In genomic region chr1:196515904-196516303, GRCh38 we compare ENCODE assay signal across 25 cellular contexts.
DNase-seq lines count a peak whose midpoint lies in the region; ATAC-seq, FAIRE-seq and TF ChIP-seq lines count a peak whose summit lies in the region.
"Had no signal": no experiment of that assay in that cellular context is flagged by ENCODE, and none has a peak within 500 bp of the region (broad histone marks: within the 10 kb centered on the region; RNA-seq: fewer than 3 reads in every experiment).

No MANE protein-coding gene starts in this region.

- no peak overlapping the region for H3T11ph ChIP-seq in H9 (ENCODE audit: low read length)

- H2BK20ac ChIP-seq in H9 (ENCODE audit: low read depth, low read length, poor library complexity, severe bottlenecking), result no peak overlapping the region

- TF ChIP-seq EP300 in K562 (IDR thresholded peaks at IDR 0.05; ENCODE audit: low read length), result no peak

- peak overlapping the region in 2 of 3 experiments; percentile 20 to 71; a peak in 3 of 7 replicates for H3K27ac Mint-ChIP-seq in H9
- H3K27ac Mint-ChIP-seq: CD4-positive, CD25-positive, alpha-beta regulatory T cell; HFFc6 had no signal

- H4K91ac ChIP-seq in H9 (ENCODE audit: insufficient read length, low read depth, low read length) (no peak overlapping the region), mesenchymal stem cell (ENCODE audit: low read length) (no peak overlapping the region)

- H3K36me3 ChIP-seq in K562 (ENCODE audit: control insufficient read depth, insufficient read depth, low read length) (no peaks in the 10 kb centered on the region), mesenchymal stem cell (ENCODE audit: control insufficient read depth in 1 of 2, insufficient read depth in 2 of 2, low read depth in 1 of 2, low read length in 2 of 2) (no peaks in the 10 kb centered on the region), spleen (no peaks in the 10 kb centered on the region)

- H2BK120ac ChIP-seq in H9 (ENCODE audit: low read depth, low read length, poor library complexity, severe bottlenecking), result no peak overlapping the region
- H2BK120ac ChIP-seq in mesenchymal stem cell (ENCODE audit: low read depth, low read length), result no peak overlapping the region

- H3K9me3 ChIP-seq in H9 (ENCODE audit: control insufficient read depth, low read depth, low read length) (no peaks in the 10 kb centered on the region), K562 (replicated peaks; ENCODE audit: control insufficient read depth, insufficient read depth, low read depth, low read length) (0 out of 2 replicates have a peak, but pooled peaks cover 4% of the 10 kb centered on the region), mesenchymal stem cell (ENCODE audit: control insufficient read depth, low read length) (no peaks in the 10 kb centered on the region), spleen (peaks cover 0 to 6% (median 0%) of the 10 kb centered on the region in 8 donors)
- H3K9me3 ChIP-seq: Caco-2 had no signal

- H2AFZ ChIP-seq in H9 (ENCODE audit: low read length) (no peak overlapping the region), K562 (ENCODE audit: low read depth, low read length) (no peak overlapping the region), mesenchymal stem cell (ENCODE audit: low read depth, low read length) (no peak overlapping the region)

- no peak overlapping the region for H3K4ac ChIP-seq in H9 (ENCODE audit: low read depth, low read length)
- H3K4ac ChIP-seq in mesenchymal stem cell (ENCODE audit: low read depth in 1 of 2, low read length in 2 of 2), result no peak overlapping the region

- H3K4me2 ChIP-seq in H9 (ENCODE audit: insufficient read depth, insufficient read length, low read length) (no peak overlapping the region), K562 (ENCODE audit: insufficient read depth, low read length) (peak overlapping the region; percentile 75), mesenchymal stem cell (ENCODE audit: low read length, poor library complexity, severe bottlenecking) (no peak overlapping the region)

- H3K56ac ChIP-seq in H9 (ENCODE audit: insufficient read length, low read depth, low read length), result no peak overlapping the region

- POLR2A ChIA-PET in K562 (lab: Yijun Ruan, JAX), result no interaction called here

- H3K27ac ChIP-seq in H9 (ENCODE audit: insufficient read length, low read depth, low read length) (no peak overlapping the region), K562 (ENCODE audit: extremely low read depth, low read depth, low read length) (no peak overlapping the region; the same call in 2 of the 3 replicates), mesenchymal stem cell (ENCODE audit: low read length, poor library complexity, severe bottlenecking) (no peak overlapping the region), spleen (no peak overlapping the region)
- H3K27ac ChIP-seq: HL-60 had no signal

- intact Hi-C loops in K562 (cut with micrococcal nuclease) (no loop called here), spleen (cut with DNase I; ENCODE audit: low total_unique reads) (no loop called here)

- H3K27me3 ChIP-seq in H9 (ENCODE audit: insufficient read depth, low read length) (no peaks in the 10 kb centered on the region), K562 (ENCODE audit: control insufficient read depth in 2 of 2, insufficient read depth in 2 of 2, low read length in 2 of 2) (no peaks in the 10 kb centered on the region), mesenchymal stem cell (ENCODE audit: control insufficient read depth in 1 of 2, insufficient read depth in 1 of 2, low read length in 2 of 2) (no peaks in the 10 kb centered on the region), spleen (replicated peaks in 1 of 7) (no peaks in the 10 kb centered on the region)

- TF ChIP-seq CTCF in H9 (conservative IDR thresholded peaks at IDR 0.05) (no peak), K562 (IDR thresholded peaks at IDR 0.05 in 2 of 3, conservative IDR thresholded peaks at IDR 0.05 in 1 of 3; ENCODE audit: insufficient read depth in 2 of 3, low read depth in 1 of 3, low read length in 3 of 3) (no peak), spleen (IDR thresholded peaks at IDR 0.05 in 8 of 11, conservative IDR thresholded peaks at IDR 0.05 in 3 of 11) (no peak)

- DNase-seq in H9, result no peak
- no peak for DNase-seq in K562 (ENCODE audit: extremely low read depth in 1 of 4, low spot score in 3 of 4)
- DNase-seq in mesenchymal stem cell, result no peak
- peak; percentile 27 for DNase-seq in spleen
- DNase-seq in NCI-H345 treated with DMSO at 0.1 percent for 48 hours (lab: John Stamatoyannopoulos, UW; ENCODE audit: unreplicated experiment), result no peak
- DNase-seq: Caco-2; CD4-positive, CD25-positive, alpha-beta regulatory T cell; DMS153; H7; HFFc6; KBM-7; MM.1S; NCI-H1048; NCI-H1436 treated with DMSO at 0.1 percent for 48 hours; NCI-H1930; NCI-H2227 treated with DMSO at 0.1 percent for 48 hours; NCI-H524; NCI-H82 had no signal

- H2BK5ac ChIP-seq in H9 (ENCODE audit: insufficient read length, low read length) (no peak overlapping the region), mesenchymal stem cell (ENCODE audit: low read depth, low read length, poor library complexity, severe bottlenecking) (no peak overlapping the region)

- FAIRE-seq in K562 (lab: Jason Lieb, UNC), result no peak
- FAIRE-seq: G401.6, GM18507, HepG2 had no signal

- H2BK15ac ChIP-seq in H9 (ENCODE audit: low read depth, low read length) (no peak overlapping the region), mesenchymal stem cell (ENCODE audit: low read depth, poor library complexity, severe bottlenecking) (no peak overlapping the region)

- no peaks in the 10 kb centered on the region for H3K9me1 ChIP-seq in K562 (ENCODE audit: control insufficient read depth, insufficient read depth, low read length)

- no peak overlapping the region for H4K5ac ChIP-seq in H9 (ENCODE audit: insufficient read length, low read depth, low read length)

- no TSS peak for BruUV-seq in K562 (replicated peaks; lab: Mats Ljungman, UMichigan)

- H4K8ac ChIP-seq in H9 (replicated peaks; ENCODE audit: insufficient read length, low read depth, low read length) (no peak overlapping the region), mesenchymal stem cell (ENCODE audit: low read length) (no peak overlapping the region)

- in situ Hi-C loops in K562 (cut with MboI), result no loop called here

- peaks cover 3% of the 10 kb centered on the region for H3K23me2 ChIP-seq in H9 (ENCODE audit: insufficient read length, low read depth, low read length, poor library complexity, severe bottlenecking)

- no peak overlapping the region for H3K14ac ChIP-seq in H9 (ENCODE audit: insufficient read depth, low read length)
- no peak overlapping the region for H3K14ac ChIP-seq in mesenchymal stem cell (ENCODE audit: low read length in 2 of 2)

- H4K20me1 ChIP-seq in H9 (ENCODE audit: control insufficient read depth, insufficient read depth, insufficient read length) (no peaks in the 10 kb centered on the region), K562 (replicated peaks; ENCODE audit: control insufficient read depth, insufficient read depth, low read length) (no peaks in the 10 kb centered on the region)

- H3K27me3 Mint-ChIP-seq in H9 (ENCODE audit: low read depth), result no peaks in the 10 kb centered on the region
- H3K27me3 Mint-ChIP-seq: CD4-positive, CD25-positive, alpha-beta regulatory T cell had no signal

- H2AK5ac ChIP-seq in H9 (ENCODE audit: insufficient read length, low read length) (no peak overlapping the region), mesenchymal stem cell (ENCODE audit: low read length, severe bottlenecking) (peak overlapping the region; percentile 51)

- H3K4me1 ChIP-seq in H9 (ENCODE audit: insufficient read depth, low read length) (no peaks in the 10 kb centered on the region), K562 (replicated peaks in 1 of 2; ENCODE audit: control insufficient read depth in 2 of 2, insufficient read depth in 2 of 2, low read length in 2 of 2) (peaks cover 3 to 12% of the 10 kb centered on the region in 2 experiments; a peak in 3 of 5 replicates), mesenchymal stem cell (ENCODE audit: control insufficient read depth, insufficient read depth, low read depth, low read length) (peaks cover 13% of the 10 kb centered on the region), spleen (no peaks in the 10 kb centered on the region)
- H3K4me1 ChIP-seq: Caco-2 had no signal

- H3K9me3 Mint-ChIP-seq in H9, result peaks cover 7 to 14% of the 10 kb centered on the region in 2 experiments; a peak in 3 of 5 replicates

- TF ChIP-seq POLR2A in K562 (conservative IDR thresholded peaks at IDR 0.05), result no peak
- no peak for TF ChIP-seq POLR2A in spleen (IDR thresholded peaks at IDR 0.05)

- no peak overlapping the region for H2BK12ac ChIP-seq in H9 (ENCODE audit: insufficient read length, low read depth, low read length)
- H2BK12ac ChIP-seq in mesenchymal stem cell (ENCODE audit: low read length in 2 of 2), result no peak overlapping the region

- H3K4me3 Mint-ChIP-seq in H9, result no peak overlapping the region
- H3K4me3 Mint-ChIP-seq: CD4-positive, CD25-positive, alpha-beta regulatory T cell; HFFc6 had no signal

- H3K18ac ChIP-seq in H9 (ENCODE audit: insufficient read length, low read depth, low read length) (no peak overlapping the region), mesenchymal stem cell (ENCODE audit: low read depth in 1 of 2, low read length in 2 of 2) (no peak overlapping the region)

- peaks cover 4 to 12% (median 9%) of the 10 kb centered on the region in 3 experiments; a peak in 5 of 7 replicates for H3K36me3 Mint-ChIP-seq in H9 (ENCODE audit: insufficient read depth in 1 of 3, low read depth in 3 of 3)
- H3K36me3 Mint-ChIP-seq: CD4-positive, CD25-positive, alpha-beta regulatory T cell had no signal

- no peak for TF ChIP-seq RAD21 in K562 (CRISPR knock-in tag; conservative IDR thresholded peaks at IDR 0.05 in 1 of 2, IDR thresholded peaks at IDR 0.05 in 1 of 2)

- no peak overlapping the region for H3K23ac ChIP-seq in H9 (ENCODE audit: insufficient read length, low read depth, low read length)
- no peak overlapping the region for H3K23ac ChIP-seq in mesenchymal stem cell (ENCODE audit: low read length in 2 of 2)

- peaks cover 8% of the 10 kb centered on the region for H3K79me1 ChIP-seq in H9 (ENCODE audit: insufficient read depth, low read depth, low read length, poor library complexity, severe bottlenecking)
- peaks cover 9% of the 10 kb centered on the region for H3K79me1 ChIP-seq in mesenchymal stem cell (replicated peaks; ENCODE audit: low read length, poor library complexity, severe bottlenecking)

- CTCF ChIA-PET in K562 (lab: Yijun Ruan, JAX; ENCODE audit: low intra/inter-chr PET ratio), result no interaction called here

- no peak overlapping the region for H3K9ac ChIP-seq in H9 (ENCODE audit: extremely low read depth, insufficient read length, low read length)
- H3K9ac ChIP-seq in K562 (ENCODE audit: insufficient read depth in 1 of 2, low read depth in 2 of 2, low read length in 2 of 2), result peak overlapping the region in 1 of 2 experiments; percentile 42; a peak in 2 of 4 replicates
- no peak overlapping the region for H3K9ac ChIP-seq in mesenchymal stem cell (ENCODE audit: low read length)

- H3K4me1 Mint-ChIP-seq in H9, result peaks cover 9% of the 10 kb centered on the region in 2 experiments; a peak in 3 of 4 replicates
- H3K4me1 Mint-ChIP-seq: CD4-positive, CD25-positive, alpha-beta regulatory T cell had no signal

- peak; percentile 29 for ATAC-seq in K562
- ATAC-seq in GM19455 (IDR thresholded peaks at IDR 0.05; ENCODE audit: unreplicated experiment), result no peak
- ATAC-seq in GM18907 (IDR thresholded peaks at IDR 0.05; ENCODE audit: unreplicated experiment), result no peak
- ATAC-seq: HepG2, Right ventricle myocardium inferior had no signal

- H3K4me3 ChIP-seq in K562 (no peak overlapping the region), mesenchymal stem cell (ENCODE audit: insufficient read depth in 1 of 2, low read depth in 1 of 2, low read length in 2 of 2) (no peak overlapping the region), spleen (no peak overlapping the region)

- H3K79me2 ChIP-seq in H9 (ENCODE audit: insufficient read depth, low read length), result peaks cover 2% of the 10 kb centered on the region; the same call in 1 of the 2 replicates
- H3K79me2 ChIP-seq in K562 (ENCODE audit: control insufficient read depth, insufficient read depth, low read length), result no peaks in the 10 kb centered on the region

- no CpG with 5 or more reads among the region's 2 CpGs for WGBS in H9 (ENCODE audit: extremely low coverage, insufficient read length, low lambda C conversion rate)
- 40% methylated on average over 2 of the region's 2 CpGs for WGBS in K562 (ENCODE audit: insufficient coverage, low coverage, missing lambda C conversion rate)
- 89% methylated on average over 2 of the region's 2 CpGs for WGBS in mesenchymal stem cell
- WGBS in spleen, 5 donors, result 68 to 98% (median 94%) methylated on average over 2 of the region's 2 CpGs
